Comparison of ENCODE assay signal across 11 cellular contexts in the genomic region with DNA sequence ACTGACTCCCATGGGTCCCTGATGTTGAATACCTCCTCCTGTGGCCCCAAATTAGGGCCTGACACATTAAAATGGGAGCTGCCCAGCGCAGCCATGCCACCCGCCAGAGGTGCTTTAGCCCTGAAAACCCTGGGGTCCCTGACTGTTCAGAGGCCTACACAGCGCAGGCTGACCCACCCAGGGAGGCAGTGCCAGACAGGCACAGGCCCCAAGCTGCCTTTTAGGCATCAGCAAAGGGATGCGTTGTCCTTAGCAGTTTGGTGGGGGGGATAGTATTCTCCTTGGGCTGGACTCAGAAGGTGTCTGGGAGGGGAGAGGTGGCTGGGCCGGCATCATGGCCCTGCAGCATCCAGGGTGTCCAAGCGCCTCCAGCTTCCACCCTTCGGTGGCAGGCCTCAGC. TPM values are rescaled to one million over a fixed set of nuclear protein-coding genes. Genes with fewer than 3 reads are reported as not detected.
DNase-seq lines count a peak whose midpoint lies in the region; ATAC-seq and TF ChIP-seq lines count a peak whose summit lies in the region.
"Had no signal": no experiment of that assay in that cellular context is flagged by ENCODE, and none has a peak within 500 bp of the region (broad histone marks: within the 10 kb centered on the region; RNA-seq: fewer than 3 reads in every experiment).

No MANE protein-coding gene starts in this region.

- intact Hi-C loops in CD8-positive, alpha-beta T cell (cut with DNase I, micrococcal nuclease), result loop anchor here in 1 of 2 experiments (5.0 kb wide), 1 partner anchor 36 kb away; the partner anchor contains the start of gene CASC3
- intact Hi-C loops in dorsolateral prefrontal cortex (cut with DNase I), result loop anchor here in 1 of 2 donors (5.0 kb wide), 1 partner anchor 161 kb away; the partner anchor contains the start of gene CSF3
- intact Hi-C loops in OCI-LY7 (cut with micrococcal nuclease; ENCODE audit: unreplicated experiment), result no loop called here

- no peak overlapping the region for H3K4me2 ChIP-seq in neural cell (ENCODE audit: low read length)
- no peak overlapping the region for H3K4me2 ChIP-seq in OCI-LY7 (ENCODE audit: low read length)

- H3K9ac ChIP-seq in NT2/D1 (ENCODE audit: insufficient read length, low read depth) (peak overlapping the region; percentile 65), neural cell (ENCODE audit: low read length) (peak overlapping the region; percentile 65)

- no peak for DNase-seq in CD8-positive, alpha-beta T cell
- DNase-seq in NT2/D1 (ENCODE audit: low read depth, low spot score) (no peak), dorsolateral prefrontal cortex (no peak), T-helper 9 cell (no peak), NCI-H510A (lab: John Stamatoyannopoulos, UW) (no peak), superior temporal gyrus (ENCODE audit: extremely low spot score) (no peak), OCI-LY7 (ENCODE audit: low spot score) (no peak)
- DNase-seq: activated CD4-positive, alpha-beta T cell treated with anti-CD3 and anti-CD28 coated beads for 4 hours; NCI-H2029 had no signal

- CTCF ChIA-PET in CD8-positive, alpha-beta T cell (lab: Charles Lee), result interaction anchor here (0.7 to 1.6 kb wide), 3 partner anchors 10 to 69 kb away, joined by 4 to 5 read pairs (median 5); no protein-coding TSS in a partner anchor
- CTCF ChIA-PET in OCI-LY7 (lab: Charles Lee; ENCODE audit: unreplicated experiment), result no interaction called here

- no TSS peak for BruUV-seq in OCI-LY7 (replicated peaks; lab: Mats Ljungman, UMichigan)

- no peak overlapping the region for H2AFZ ChIP-seq in neural cell (ENCODE audit: low read depth, low read length)
- H2AFZ ChIP-seq in OCI-LY7 (ENCODE audit: low read length), result no peak overlapping the region

- peaks cover 11% of the 10 kb centered on the region for H3K4me1 Mint-ChIP-seq in CD8-positive, alpha-beta T cell (ENCODE audit: low read depth)

- peaks cover 12% of the 10 kb centered on the region for H3K4me1 ChIP-seq in CD8-positive, alpha-beta T cell (ENCODE audit: insufficient read depth, low read length)
- H3K4me1 ChIP-seq in NT2/D1 (ENCODE audit: insufficient read depth, insufficient read length), result peaks cover 35% of the 10 kb centered on the region
- H3K4me1 ChIP-seq in OCI-LY7 (ENCODE audit: insufficient read depth, low read length, poor library complexity, severe bottlenecking), result peaks cover 7% of the 10 kb centered on the region

- H3K79me2 ChIP-seq in neural cell (replicated peaks; ENCODE audit: insufficient read depth, low read length), result no peaks in the 10 kb centered on the region
- no peaks in the 10 kb centered on the region for H3K79me2 ChIP-seq in OCI-LY7 (ENCODE audit: insufficient read depth, low read depth, low read length)

- no peaks in the 10 kb centered on the region for H3K9me2 ChIP-seq in neural cell (ENCODE audit: insufficient read depth, low read length)
- no peaks in the 10 kb centered on the region for H3K9me2 ChIP-seq in OCI-LY7 (ENCODE audit: insufficient read depth, low read length)

- H3K4me3 ChIP-seq in CD8-positive, alpha-beta T cell (ENCODE audit: low read depth, low read length), result no peak overlapping the region
- H3K4me3 ChIP-seq in NT2/D1 (ENCODE audit: insufficient read length, low read depth) (peak overlapping the region; percentile 42), dorsolateral prefrontal cortex (peak overlapping the region in 57 of 59 donors; percentile 44 to 74 (median 60)), neural cell (ENCODE audit: low read length) (peak overlapping the region; percentile 68), OCI-LY7 (ENCODE audit: low read depth, low read length, poor library complexity, severe bottlenecking) (no peak overlapping the region)

- no peaks in the 10 kb centered on the region for H3K27me3 Mint-ChIP-seq in CD8-positive, alpha-beta T cell (ENCODE audit: low read depth)

- TF ChIP-seq RAD21 in neural cell (conservative IDR thresholded peaks at IDR 0.05), result no peak

- TF ChIP-seq CTCF in CD8-positive, alpha-beta T cell (IDR thresholded peaks at IDR 0.05), result no peak
- TF ChIP-seq CTCF in dorsolateral prefrontal cortex (IDR thresholded peaks at IDR 0.05 in 54 of 56, conservative IDR thresholded peaks at IDR 0.05 in 2 of 56; ENCODE audit: low read depth in 1 of 56, partially characterized antibody in 56 of 56) (no peak), neural cell (IDR thresholded peaks at IDR 0.05; ENCODE audit: poor library complexity, severe bottlenecking) (no peak), OCI-LY7 (conservative IDR thresholded peaks at IDR 0.05; ENCODE audit: low read length) (no peak)

- H3K27ac ChIP-seq in CD8-positive, alpha-beta T cell (ENCODE audit: low read depth, low read length), result no peak overlapping the region
- H3K27ac ChIP-seq in dorsolateral prefrontal cortex (peak overlapping the region in 57 of 59 donors; percentile 1 to 94 (median 80)), neural cell (ENCODE audit: low read length) (no peak overlapping the region), OCI-LY7 (ENCODE audit: low read depth, low read length, poor library complexity, severe bottlenecking) (no peak overlapping the region)
- H3K27ac ChIP-seq: ascending aorta had no signal

- TF ChIP-seq EP300 in neural cell (conservative IDR thresholded peaks at IDR 0.05; ENCODE audit: poor library complexity, severe bottlenecking), result no peak

- H3K27me3 ChIP-seq in CD8-positive, alpha-beta T cell (ENCODE audit: insufficient read depth, low read length), result no peaks in the 10 kb centered on the region
- H3K27me3 ChIP-seq in NT2/D1 (ENCODE audit: insufficient read depth, insufficient read length), result no peaks in the 10 kb centered on the region
- no peaks in the 10 kb centered on the region for H3K27me3 ChIP-seq in dorsolateral prefrontal cortex
- H3K27me3 ChIP-seq in neural cell (ENCODE audit: insufficient read depth, low read depth, low read length), result no peaks in the 10 kb centered on the region
- H3K27me3 ChIP-seq: ascending aorta had no signal

- H3K9me3 ChIP-seq in CD8-positive, alpha-beta T cell (ENCODE audit: low read length), result no peaks in the 10 kb centered on the region
- H3K9me3 ChIP-seq in NT2/D1 (ENCODE audit: insufficient read depth, low read length), result no peaks in the 10 kb centered on the region
- H3K9me3 ChIP-seq in neural cell (ENCODE audit: low read length), result no peaks in the 10 kb centered on the region
- H3K9me3 ChIP-seq in OCI-LY7 (ENCODE audit: low read length), result no peaks in the 10 kb centered on the region
- H3K9me3 ChIP-seq: ascending aorta had no signal

- H3K27ac Mint-ChIP-seq in CD8-positive, alpha-beta T cell, result no peak overlapping the region

- H3K4me3 Mint-ChIP-seq in CD8-positive, alpha-beta T cell, result peak overlapping the region; percentile 55

- H3K36me3 ChIP-seq in CD8-positive, alpha-beta T cell (ENCODE audit: insufficient read depth, low read length), result peaks cover 5% of the 10 kb centered on the region
- H3K36me3 ChIP-seq in NT2/D1 (ENCODE audit: insufficient read depth, insufficient read length, low read length), result peaks cover 28% of the 10 kb centered on the region
- no peaks in the 10 kb centered on the region for H3K36me3 ChIP-seq in neural cell (ENCODE audit: insufficient read depth, low read length)
- peaks cover 26% of the 10 kb centered on the region for H3K36me3 ChIP-seq in OCI-LY7 (ENCODE audit: insufficient read depth, low read length)

- POLR2A ChIA-PET in CD8-positive, alpha-beta T cell (lab: Charles Lee), result no interaction called here
- POLR2A ChIA-PET in OCI-LY7 (lab: Charles Lee), result interaction anchor here (0.7 kb wide), 2 partner anchors 38 to 109 kb away, joined by 3 to 4 read pairs; partner anchors contain the start of gene CASC3

- H4K20me1 ChIP-seq in neural cell (ENCODE audit: insufficient read depth) (no peaks in the 10 kb centered on the region), OCI-LY7 (ENCODE audit: insufficient read depth, low read length) (no peaks in the 10 kb centered on the region)

- no peaks in the 10 kb centered on the region for H3F3A ChIP-seq in neural cell (ENCODE audit: insufficient read depth, low read length, poor library complexity, severe bottlenecking)

- H3K9me3 Mint-ChIP-seq in CD8-positive, alpha-beta T cell, result no peaks in the 10 kb centered on the region

- ATAC-seq in CD8-positive, alpha-beta T cell, result no peak

- H3K36me3 Mint-ChIP-seq in CD8-positive, alpha-beta T cell, result peaks cover 11% of the 10 kb centered on the region

TF ChIP-seq in neural cell, 6 proteins besides CTCF, POLR2A, EP300 and RAD21 (continues in another document):
- TF ChIP-seq POLR2AphosphoS5 (IDR thresholded peaks at IDR 0.05), result no peak

RNA-seq across cellular contexts. Expression of gene RAPGEFL1, which starts 1.4 kb away (rescaled TPM):
- 1 to 10 TPM; 8.8 to 9.2 TPM for total RNA-seq in CD8-positive, alpha-beta T cell
- total RNA-seq in dorsolateral prefrontal cortex, result 100 to 1,000 TPM in 59 of 120 experiments, 10 to 100 TPM in 61; 31.7 to 151 (median 99.5) TPM
- polyA plus RNA-seq in neural cell, result 15.5 and 15.6 TPM in 2 replicates
- polyA minus RNA-seq in neural cell, result 11.5 and 14.9 TPM in 2 replicates
- total RNA-seq in OCI-LY7 (2014; rRNA removed; shearing (Covaris generic)), result 2.1 and 4.9 TPM in 2 replicates
- total RNA-seq in OCI-LY7 (2022), result 5.2 and 5.8 TPM in 2 replicates

RNA-seq across cellular contexts. Expression of gene CASC3, which starts 38.3 kb away (rescaled TPM):
- 100 to 1,000 TPM; 187 to 198 TPM for total RNA-seq in CD8-positive, alpha-beta T cell
- total RNA-seq in dorsolateral prefrontal cortex, result 100 to 1,000 TPM in 119 of 120 experiments, 10 to 100 TPM in 1; 95.0 to 216 (median 136) TPM
- polyA plus RNA-seq in neural cell, result 50.6 and 52.3 TPM in 2 replicates
- polyA minus RNA-seq in neural cell, result 65.0 and 70.7 TPM in 2 replicates
- total RNA-seq in OCI-LY7 (2014; rRNA removed; shearing (Covaris generic)), result 42.6 and 46.9 TPM in 2 replicates
- total RNA-seq in OCI-LY7 (2022), result 100 and 117 TPM in 2 replicates

RNA-seq across cellular contexts. Expression of gene WIPF2, which starts 40.4 kb away (rescaled TPM):
- 10 to 100 TPM; 26.8 to 30.8 TPM for total RNA-seq in CD8-positive, alpha-beta T cell
- total RNA-seq in dorsolateral prefrontal cortex (100 to 1,000 TPM in 2 of 120 experiments, 10 to 100 TPM in 118; 48.9 to 103 (median 73.2) TPM), OCI-LY7 (2022) (19.6 and 20.3 TPM in 2 replicates)
- polyA plus RNA-seq in neural cell, result 8.6 and 11.5 TPM in 2 replicates
- polyA minus RNA-seq in neural cell, result 8.5 and 11.3 TPM in 2 replicates
- 4.6 and 4.7 TPM in 2 replicates for total RNA-seq in OCI-LY7 (2014; rRNA removed; shearing (Covaris generic))

RNA-seq across cellular contexts. Expression of gene MSL1, which starts 56.9 kb away (rescaled TPM):
- 10 to 100 TPM; 43.8 to 46.6 TPM for total RNA-seq in CD8-positive, alpha-beta T cell
- total RNA-seq in dorsolateral prefrontal cortex, result 100 to 1,000 TPM in 116 of 120 experiments, 10 to 100 TPM in 4; 87.8 to 143 (median 120) TPM
- polyA plus RNA-seq in neural cell, result 118 and 137 TPM in 2 replicates
- 103 and 105 TPM in 2 replicates for polyA minus RNA-seq in neural cell
- 67.2 and 95.4 TPM in 2 replicates for total RNA-seq in OCI-LY7 (2014; rRNA removed; shearing (Covaris generic))
- total RNA-seq in OCI-LY7 (2022), result 96.0 and 97.2 TPM in 2 replicates

Comparison
In these comparisons a context has a peak if more than half of its experiments do, and no peak if none do; other contexts are left out.
1. H3K27ac ChIP-seq: peak in dorsolateral prefrontal cortex (57 of 59); none in CD8-positive, alpha-beta T cell (single experiment), neural cell (single experiment) and OCI-LY7 (single experiment).
2. H3K4me3 ChIP-seq: peak in NT2/D1 (single experiment), dorsolateral prefrontal cortex (57 of 59) and neural cell (single experiment); none in CD8-positive, alpha-beta T cell (single experiment) and OCI-LY7 (single experiment).